In genomic region chr15:95620934-95621579, GRCh38 we compare ENCODE assay signal across 11 cellular contexts.
DNase-seq lines count a peak whose midpoint lies in the region; ATAC-seq and TF ChIP-seq lines count a peak whose summit lies in the region.
"Had no signal": no experiment of that assay in that cellular context is flagged by ENCODE, and none has a peak within 500 bp of the region (broad histone marks: within the 10 kb centered on the region; RNA-seq: fewer than 3 reads in every experiment).

No MANE protein-coding gene starts in this region.

- intact Hi-C loops in activated T-helper 2 cell treated with anti-CD3 and anti-CD28 coated beads, Interferon-gamma antibody, Interleukin-2, Interleukin-4, amounts not matched to agents 10 μg/mL and 5 μg/mL and 100 μg/mL, durations not matched to agents 14 hours and 24 hours and 36 hours (cut with micrococcal nuclease), result no loop called here

- peak; percentile 52 for ATAC-seq in HG02852 (IDR thresholded peaks at IDR 0.05; ENCODE audit: unreplicated experiment)

- peaks cover 11% of the 10 kb centered on the region for H3K4me1 Mint-ChIP-seq in activated T-helper 2 cell treated with anti-CD3 and anti-CD28 coated beads, Interferon-gamma antibody, Interleukin-2, Interleukin-4, amounts not matched to agents 10 μg/mL and 5 μg/mL and 100 μg/mL, durations not matched to agents 14 hours and 24 hours and 36 hours (ENCODE audit: low read depth)
- H3K4me1 Mint-ChIP-seq in osteocyte (ENCODE audit: unreplicated experiment) (peaks cover 20% of the 10 kb centered on the region), endothelial cell (ENCODE audit: unreplicated experiment) (no peaks in the 10 kb centered on the region), HFFc6 (ENCODE audit: low read depth) (peaks cover 16% of the 10 kb centered on the region; the same call in 1 of the 2 replicates)

- no peak for TF ChIP-seq CTCF in osteocyte (IDR thresholded peaks at IDR 0.05)
- TF ChIP-seq CTCF in endothelial cell (IDR thresholded peaks at IDR 0.05; ENCODE audit: unreplicated experiment), result no peak
- no peak for TF ChIP-seq CTCF in HFFc6 (IDR thresholded peaks at IDR 0.05)

- no peaks in the 10 kb centered on the region for H3K36me3 Mint-ChIP-seq in activated T-helper 2 cell treated with anti-CD3 and anti-CD28 coated beads, Interferon-gamma antibody, Interleukin-2, Interleukin-4, amounts not matched to agents 10 μg/mL and 5 μg/mL and 100 μg/mL, durations not matched to agents 14 hours and 24 hours and 36 hours (ENCODE audit: low read depth)
- H3K36me3 Mint-ChIP-seq in osteocyte (ENCODE audit: unreplicated experiment), result peaks cover 2% of the 10 kb centered on the region
- no peaks in the 10 kb centered on the region for H3K36me3 Mint-ChIP-seq in endothelial cell (ENCODE audit: low read depth, unreplicated experiment)
- no peaks in the 10 kb centered on the region; the same call in none of the 2 replicates for H3K36me3 Mint-ChIP-seq in HFFc6 (ENCODE audit: low read depth)

- H3K27me3 Mint-ChIP-seq in activated T-helper 2 cell treated with anti-CD3 and anti-CD28 coated beads, Interferon-gamma antibody, Interleukin-2, Interleukin-4, amounts not matched to agents 10 μg/mL and 5 μg/mL and 100 μg/mL, durations not matched to agents 14 hours and 24 hours and 36 hours (ENCODE audit: low read depth), result no peaks in the 10 kb centered on the region
- H3K27me3 Mint-ChIP-seq in osteocyte (ENCODE audit: unreplicated experiment), result no peaks in the 10 kb centered on the region
- H3K27me3 Mint-ChIP-seq in endothelial cell (ENCODE audit: unreplicated experiment), result peaks cover 3% of the 10 kb centered on the region
- no peaks in the 10 kb centered on the region for H3K27me3 Mint-ChIP-seq in HFFc6 (ENCODE audit: insufficient read depth)

- peak; percentile 14 for DNase-seq in activated CD4-positive, alpha-beta T cell treated with anti-CD3 and anti-CD28 coated beads for 48 hours
- no peak for DNase-seq in activated CD4-positive, alpha-beta T cell treated with anti-CD3 and anti-CD28 coated beads, Interleukin-2, amount 50 U/mL, for 48 hours
- no peak for DNase-seq in activated T-helper 2 cell treated with anti-CD3 and anti-CD28 coated beads, Interferon-gamma antibody, Interleukin-2, Interleukin-4, amounts not matched to agents 10 μg/mL and 5 μg/mL and 100 μg/mL, durations not matched to agents 14 hours and 24 hours and 36 hours (ENCODE audit: low spot score)
- DNase-seq in osteocyte (ENCODE audit: extremely low spot score, unreplicated experiment) (no peak), NCI-H2107 (lab: John Stamatoyannopoulos, UW) (no peak), endothelial cell (ENCODE audit: low spot score) (no peak), HFFc6 (no peak)
- DNase-seq: activated CD4-positive, alpha-beta T cell treated with anti-CD3 and anti-CD28 coated beads for 4 hours; PC-9; posterior cingulate gyrus had no signal

- H3K9me3 Mint-ChIP-seq in activated T-helper 2 cell treated with anti-CD3 and anti-CD28 coated beads, Interferon-gamma antibody, Interleukin-2, Interleukin-4, amounts not matched to agents 10 μg/mL and 5 μg/mL and 100 μg/mL, durations not matched to agents 14 hours and 24 hours and 36 hours, result peaks cover 7% of the 10 kb centered on the region
- H3K9me3 Mint-ChIP-seq in osteocyte (ENCODE audit: unreplicated experiment) (peaks cover 15% of the 10 kb centered on the region), endothelial cell (ENCODE audit: unreplicated experiment) (no peaks in the 10 kb centered on the region), HFFc6 (peaks cover 5% of the 10 kb centered on the region; the same call in 1 of the 2 replicates)

- no peak overlapping the region for H3K4me3 Mint-ChIP-seq in activated T-helper 2 cell treated with anti-CD3 and anti-CD28 coated beads, Interferon-gamma antibody, Interleukin-2, Interleukin-4, amounts not matched to agents 10 μg/mL and 5 μg/mL and 100 μg/mL, durations not matched to agents 14 hours and 24 hours and 36 hours (ENCODE audit: low read depth)
- H3K4me3 Mint-ChIP-seq in osteocyte (ENCODE audit: unreplicated experiment) (no peak overlapping the region), endothelial cell (ENCODE audit: unreplicated experiment) (no peak overlapping the region), HFFc6 (no peak overlapping the region)

- H3K27ac Mint-ChIP-seq in activated T-helper 2 cell treated with anti-CD3 and anti-CD28 coated beads, Interferon-gamma antibody, Interleukin-2, Interleukin-4, amounts not matched to agents 10 μg/mL and 5 μg/mL and 100 μg/mL, durations not matched to agents 14 hours and 24 hours and 36 hours, result peak overlapping the region; percentile 14
- H3K27ac Mint-ChIP-seq in osteocyte (ENCODE audit: unreplicated experiment) (peak overlapping the region; percentile 32), endothelial cell (ENCODE audit: unreplicated experiment) (no peak overlapping the region), HFFc6 (no peak overlapping the region)

Comparison
In these comparisons a context has a peak if more than half of its experiments do, and no peak if none do; other contexts are left out.
1. H3K27ac Mint-ChIP-seq: peak in activated T-helper 2 cell treated with anti-CD3 and anti-CD28 coated beads, Interferon-gamma antibody, Interleukin-2, Interleukin-4, amounts not matched to agents 10 μg/mL and 5 μg/mL and 100 μg/mL, durations not matched to agents 14 hours and 24 hours and 36 hours (single experiment) and osteocyte (single experiment); none in endothelial cell (single experiment) and HFFc6 (single experiment).